In the genomic region with DNA sequence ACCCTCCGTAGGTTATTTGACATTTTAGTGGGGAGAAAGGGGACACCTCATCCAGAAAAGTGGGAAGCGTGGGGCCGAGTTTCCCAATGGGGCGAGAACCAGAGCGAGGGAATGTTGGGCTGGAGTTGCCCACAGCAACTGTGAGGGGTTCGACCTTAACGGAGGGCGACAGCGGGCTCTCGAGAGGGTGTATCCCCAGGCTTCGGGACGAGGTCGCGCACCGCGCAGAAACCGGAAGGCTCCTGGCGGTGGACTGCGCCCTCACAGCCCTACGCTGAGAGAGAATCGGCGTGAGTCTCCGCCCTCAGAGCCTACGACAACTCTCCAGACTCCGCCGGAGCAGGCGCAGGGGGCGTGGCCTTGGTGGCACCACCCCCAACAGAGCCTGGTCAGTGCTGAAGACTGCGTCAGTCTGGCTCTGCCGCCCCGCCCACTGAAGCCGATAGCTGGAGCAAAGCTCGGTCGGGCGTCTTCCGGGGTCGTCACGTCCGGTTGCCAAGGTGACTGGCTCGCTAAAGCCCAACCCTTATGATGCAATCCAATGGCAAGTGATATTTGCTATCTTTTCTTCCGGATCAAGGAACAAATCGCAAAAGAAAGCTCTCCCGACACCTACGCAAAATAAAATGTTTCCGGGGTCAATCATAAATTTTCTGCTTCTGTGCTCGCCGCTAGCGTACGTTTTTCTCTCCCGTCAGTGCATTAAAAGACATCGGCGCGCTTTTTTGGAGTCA, we compare ENCODE assay signal across 1 cellular context.
TF ChIP-seq lines count a peak whose summit lies in the region.

A gene with protein sequence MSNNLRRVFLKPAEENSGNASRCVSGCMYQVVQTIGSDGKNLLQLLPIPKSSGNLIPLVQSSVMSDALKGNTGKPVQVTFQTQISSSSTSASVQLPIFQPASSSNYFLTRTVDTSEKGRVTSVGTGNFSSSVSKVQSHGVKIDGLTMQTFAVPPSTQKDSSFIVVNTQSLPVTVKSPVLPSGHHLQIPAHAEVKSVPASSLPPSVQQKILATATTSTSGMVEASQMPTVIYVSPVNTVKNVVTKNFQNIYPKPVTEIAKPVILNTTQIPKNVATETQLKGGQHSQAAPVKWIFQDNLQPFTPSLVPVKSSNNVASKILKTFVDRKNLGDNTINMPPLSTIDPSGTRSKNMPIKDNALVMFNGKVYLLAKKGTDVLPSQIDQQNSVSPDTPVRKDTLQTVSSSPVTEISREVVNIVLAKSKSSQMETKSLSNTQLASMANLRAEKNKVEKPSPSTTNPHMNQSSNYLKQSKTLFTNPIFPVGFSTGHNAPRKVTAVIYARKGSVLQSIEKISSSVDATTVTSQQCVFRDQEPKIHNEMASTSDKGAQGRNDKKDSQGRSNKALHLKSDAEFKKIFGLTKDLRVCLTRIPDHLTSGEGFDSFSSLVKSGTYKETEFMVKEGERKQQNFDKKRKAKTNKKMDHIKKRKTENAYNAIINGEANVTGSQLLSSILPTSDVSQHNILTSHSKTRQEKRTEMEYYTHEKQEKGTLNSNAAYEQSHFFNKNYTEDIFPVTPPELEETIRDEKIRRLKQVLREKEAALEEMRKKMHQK (minus strand): TSS at position 257 of the 734 bp plus-strand sequence. CDS start 234 bp downstream, at position 23.

TF ChIP-seq in WTC11, 78 proteins besides CTCF, POLR2A, EP300 and RAD21 (continued from another document):
- TF ChIP-seq, protein P1, sequence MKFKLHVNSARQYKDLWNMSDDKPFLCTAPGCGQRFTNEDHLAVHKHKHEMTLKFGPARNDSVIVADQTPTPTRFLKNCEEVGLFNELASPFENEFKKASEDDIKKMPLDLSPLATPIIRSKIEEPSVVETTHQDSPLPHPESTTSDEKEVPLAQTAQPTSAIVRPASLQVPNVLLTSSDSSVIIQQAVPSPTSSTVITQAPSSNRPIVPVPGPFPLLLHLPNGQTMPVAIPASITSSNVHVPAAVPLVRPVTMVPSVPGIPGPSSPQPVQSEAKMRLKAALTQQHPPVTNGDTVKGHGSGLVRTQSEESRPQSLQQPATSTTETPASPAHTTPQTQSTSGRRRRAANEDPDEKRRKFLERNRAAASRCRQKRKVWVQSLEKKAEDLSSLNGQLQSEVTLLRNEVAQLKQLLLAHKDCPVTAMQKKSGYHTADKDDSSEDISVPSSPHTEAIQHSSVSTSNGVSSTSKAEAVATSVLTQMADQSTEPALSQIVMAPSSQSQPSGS (CRISPR knock-in tag; IDR thresholded peaks at IDR 0.05; ENCODE audit: borderline replicate concordance, low read depth): no peak
- TF ChIP-seq FOXK1 (CRISPR knock-in tag; IDR thresholded peaks at IDR 0.05) (peak; percentile 53; the same call in 1 of the 2 replicates), ETV6 (CRISPR knock-in tag; IDR thresholded peaks at IDR 0.05) (0 out of 2 replicates have a peak, but pooled peaks have one; percentile 20)
